9 cellular contexts compared by ENCODE assay signal in the genomic region with DNA sequence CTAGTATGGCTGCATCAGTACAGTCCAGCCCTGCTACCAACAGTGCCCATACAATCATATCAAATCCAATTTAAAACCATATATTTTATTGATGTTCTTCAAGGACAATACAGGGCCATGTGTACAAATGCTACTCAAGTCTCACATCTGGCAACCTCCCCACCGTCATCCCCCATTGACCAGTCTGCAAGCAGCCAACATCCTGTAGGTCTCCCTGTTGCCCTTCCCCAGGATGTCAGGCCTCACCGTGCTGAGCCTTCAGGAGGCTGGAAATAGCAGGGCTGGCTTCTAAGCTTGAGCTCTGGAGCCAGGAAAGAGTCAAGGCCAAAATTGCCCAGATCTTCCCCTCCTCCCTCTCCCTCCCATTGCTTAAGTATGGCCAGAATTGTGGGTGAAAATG. TPM values are rescaled to one million over a fixed set of nuclear protein-coding genes. Genes with fewer than 3 reads are reported as not detected.
"Had no signal": no experiment of that assay in that cellular context is flagged by ENCODE, and none has a peak within 500 bp of the region (broad histone marks: within the 10 kb centered on the region; RNA-seq: fewer than 3 reads in every experiment).

No MANE protein-coding gene starts in this region.

- H3K36me3 ChIP-seq: HAP-1 had no signal

- H3K27ac Mint-ChIP-seq: GM23338, HFFc6 had no signal

- H3K4me3 ChIP-seq: GM23338, HAP-1, K562 had no signal

- H3K4me2 ChIP-seq: GM23338 had no signal

- DNase-seq: HFFc6, IMR-90, KG1 had no signal

- H3K27ac ChIP-seq: HL-60 had no signal

- H3K4me1 ChIP-seq: HAP-1 had no signal

- ATAC-seq: GM23338, HCT116, K562 had no signal

- H3K4me3 Mint-ChIP-seq: GM23338, HFFc6 had no signal

- H3K9me3 Mint-ChIP-seq: GM23338, HFFc6 had no signal

- H2AFZ ChIP-seq: GM23338 had no signal

- H3K9me3 ChIP-seq: HAP-1 had no signal

RNA-seq across cellular contexts. Expression of gene ZDHHC22, which starts 10.4 kb away (rescaled TPM):
- total RNA-seq: HFFc6, IMR-90, K562 had no signal
- polyA plus RNA-seq: IMR-90, K562 had no signal

RNA-seq across cellular contexts. Expression of gene TMEM63C, which starts 50.4 kb away (rescaled TPM):
- total RNA-seq: HT1080, K562 had no signal
- polyA plus RNA-seq: IMR-90 had no signal
